ENCODE assay signal across 8 cellular contexts in genomic region chr6:17985934-17986655, GRCh38. TPM values are rescaled to one million over a fixed set of nuclear protein-coding genes. Genes with fewer than 3 reads are reported as not detected.
DNase-seq lines count a peak whose midpoint lies in the region; ATAC-seq and TF ChIP-seq lines count a peak whose summit lies in the region.

No MANE protein-coding gene starts in this region.

- H3K36me3 ChIP-seq in kidney epithelial cell (ENCODE audit: control insufficient read depth, insufficient read depth, low read length), result no peaks in the 10 kb centered on the region

- DNase-seq in NCI-H526 treated with DMSO at 0.1 percent for 48 hours (lab: John Stamatoyannopoulos, UW) (peak; percentile 7), NCI-H526 (lab: John Stamatoyannopoulos, UW) (no peak), astrocyte of the hippocampus (ENCODE audit: low read depth, low spot score) (peak; percentile 25), kidney epithelial cell (ENCODE audit: low read depth) (no peak), GM19238 (ENCODE audit: insufficient read length, low spot score) (no peak), NCI-H2107 (lab: John Stamatoyannopoulos, UW) (no peak)

- H3K27me3 Mint-ChIP-seq in stimulated activated memory B cell treated with anti-CD40 and anti-IgM and Interleukin-4, amounts not matched to agents 10 μg/mL and 1 μg/mL and 100 μg/mL, for 72 hours, result peaks cover 6% of the 10 kb centered on the region

- H3K27ac Mint-ChIP-seq in stimulated activated memory B cell treated with anti-CD40 and anti-IgM and Interleukin-4, amounts not matched to agents 10 μg/mL and 1 μg/mL and 100 μg/mL, for 72 hours, result peak overlapping the region; percentile 48

- H3K4me1 Mint-ChIP-seq in stimulated activated memory B cell treated with anti-CD40 and anti-IgM and Interleukin-4, amounts not matched to agents 10 μg/mL and 1 μg/mL and 100 μg/mL, for 72 hours, result peaks cover 31% of the 10 kb centered on the region

- H3K9me3 Mint-ChIP-seq in stimulated activated memory B cell treated with anti-CD40 and anti-IgM and Interleukin-4, amounts not matched to agents 10 μg/mL and 1 μg/mL and 100 μg/mL, for 72 hours, result no peaks in the 10 kb centered on the region

- no peak for TF ChIP-seq CTCF in kidney epithelial cell (IDR thresholded peaks at IDR 0.05; ENCODE audit: insufficient read depth, low read length, poor library complexity, severe bottlenecking)

- no peaks in the 10 kb centered on the region for H3K36me3 Mint-ChIP-seq in stimulated activated memory B cell treated with anti-CD40 and anti-IgM and Interleukin-4, amounts not matched to agents 10 μg/mL and 1 μg/mL and 100 μg/mL, for 72 hours

- H3K4me3 Mint-ChIP-seq in stimulated activated memory B cell treated with anti-CD40 and anti-IgM and Interleukin-4, amounts not matched to agents 10 μg/mL and 1 μg/mL and 100 μg/mL, for 72 hours, result peak overlapping the region; percentile 79

- H3K27me3 ChIP-seq in kidney epithelial cell (ENCODE audit: control insufficient read depth, insufficient read depth, low read length), result no peaks in the 10 kb centered on the region

- ATAC-seq in stimulated activated memory B cell treated with anti-CD40 and anti-IgM and Interleukin-4, amounts not matched to agents 10 μg/mL and 1 μg/mL and 100 μg/mL, for 72 hours, result no peak
- ATAC-seq in GM21529 (IDR thresholded peaks at IDR 0.05; ENCODE audit: unreplicated experiment), result no peak

- H3K4me3 ChIP-seq in kidney epithelial cell (ENCODE audit: low read depth, low read length), result peak overlapping the region; percentile 74

RNA-seq across cellular contexts. Expression of gene KIF13A, which starts 1.3 kb away (rescaled TPM):
- 23.3 and 30.9 TPM in 2 replicates for total RNA-seq in kidney epithelial cell

Comparison
In these comparisons a context has a peak if more than half of its experiments do, and no peak if none do; other contexts are left out.
1. DNase-seq: peak in NCI-H526 treated with DMSO at 0.1 percent for 48 hours (single experiment) and astrocyte of the hippocampus (single experiment); none in NCI-H526 (0 of 2), kidney epithelial cell (single experiment), GM19238 (single experiment) and NCI-H2107 (single experiment).